ENCODE assay signal across 14 cellular contexts in genomic region chr6:110881929-110882629, GRCh38. TPM values are rescaled to one million over a fixed set of nuclear protein-coding genes. Genes with fewer than 3 reads are reported as not detected.
DNase-seq lines count a peak whose midpoint lies in the region; ATAC-seq and TF ChIP-seq lines count a peak whose summit lies in the region.
"Had no signal": no experiment of that assay in that cellular context is flagged by ENCODE, and none has a peak within 500 bp of the region (broad histone marks: within the 10 kb centered on the region; RNA-seq: fewer than 3 reads in every experiment).

No MANE protein-coding gene starts in this region.

- H3K4me3 ChIP-seq in heart right ventricle, result peak overlapping the region in 3 of 10 donors; percentile 2 to 90 (median 5)
- H3K4me3 ChIP-seq: K562 had no signal

- WGBS in heart right ventricle, 2 donors, result 45 to 46% methylated on average over 4 of the region's 4 CpGs

- H3K36me3 ChIP-seq in heart right ventricle, result no peaks in the 10 kb centered on the region

- ATAC-seq in heart right ventricle, result peak in 7 of 8 donors; percentile 56 to 89 (median 73)

- intact Hi-C loops in heart right ventricle (cut with DNase I) (loop anchor here in 1 of 10 donors (10.0 kb wide), 1 partner anchor 73 kb away; the partner anchor contains the start of gene GTF3C6), posterior vena cava (cut with DNase I) (loop anchor here in 1 of 2 donors (10.0 kb wide), 1 partner anchor 357 kb away; no protein-coding TSS in a partner anchor)

- H3K4me1 ChIP-seq in heart right ventricle, result peaks cover 4 to 97% (median 79%) of the 10 kb centered on the region in 9 donors

- H3K9me3 ChIP-seq in heart right ventricle, result no peaks in the 10 kb centered on the region

- DNase-seq in EH (ENCODE audit: low read depth), result peak; percentile 33
- no peak for DNase-seq in heart right ventricle
- DNase-seq in HuH-7.5 (ENCODE audit: low spot score), result no peak
- no peak for DNase-seq in SK-N-DZ (ENCODE audit: low spot score)
- DNase-seq in posterior vena cava (ENCODE audit: low spot score), result no peak
- DNase-seq in NCI-H2029 treated with DMSO at 0.1 percent for 48 hours (lab: John Stamatoyannopoulos, UW), result no peak
- DNase-seq: COR-L47; effector CD8-positive, alpha-beta T cell; NCI-H446; stimulated activated CD4-positive, alpha-beta T cell treated with anti-CD3 and anti-CD28 coated beads, Interleukin-2, amount 100 ng/mL, for 48 hours; SW 1271 had no signal

- TF ChIP-seq CTCF in 22Rv1 (IDR thresholded peaks at IDR 0.05) (no peak), VCaP (conservative IDR thresholded peaks at IDR 0.05) (no peak), heart right ventricle (IDR thresholded peaks at IDR 0.05) (no peak)

- no peaks in the 10 kb centered on the region for H3K27me3 ChIP-seq in heart right ventricle

- peak overlapping the region; percentile 98 for H3K27ac ChIP-seq in 22Rv1
- H3K27ac ChIP-seq in VCaP, result peak overlapping the region; percentile 100
- H3K27ac ChIP-seq in heart right ventricle, result peak overlapping the region in 8 of 10 donors; percentile 9 to 65 (median 58)

RNA-seq across cellular contexts. Expression of gene AMD1, which starts 7.5 kb away (rescaled TPM):
- total RNA-seq in heart right ventricle, result 100 to 1,000 TPM in 1 of 10 donors, 10 to 100 TPM in 9; 38.0 to 101 (median 55.3) TPM
- 10 to 100 TPM; 34.2 to 38.6 TPM for polyA plus RNA-seq in heart right ventricle
- 72.1 and 95.1 TPM in 2 replicates for polyA plus RNA-seq in SK-N-DZ (2014; cell fraction: cytosol; rRNA removed)
- 53.0 and 56.6 TPM in 2 replicates for polyA plus RNA-seq in SK-N-DZ (2014; cell fraction: nucleus; rRNA removed)
- 10 to 100 TPM; 39.7 to 57.9 TPM for total RNA-seq in posterior vena cava
